29 cellular contexts compared by ENCODE assay signal in genomic region chr5:5980601-5981000, GRCh38.
"Had no signal": no experiment of that assay in that cellular context is flagged by ENCODE, and none has a peak within 500 bp of the region (broad histone marks: within the 10 kb centered on the region; RNA-seq: fewer than 3 reads in every experiment).

No MANE protein-coding gene starts in this region.

- H3K9me3 ChIP-seq: colonic mucosa, esophagus squamous epithelium, mucosa of descending colon, ovary, psoas muscle, stomach, thyroid gland had no signal

- H3K36me3 ChIP-seq: colonic mucosa, esophagus squamous epithelium, ovary, stomach, thyroid gland had no signal

- DNase-seq: colonic mucosa; effector memory CD4-positive, alpha-beta T cell; esophagus squamous epithelium; foreskin melanocyte; hypothalamus; immature natural killer cell; mucosa of descending colon; naive B cell; occipital lobe; ovary; posterior cingulate gyrus; psoas muscle; right cardiac atrium; stimulated activated CD4-positive, alpha-beta T cell treated with anti-CD3 and anti-CD28 coated beads, Interleukin-12 subunit alpha, Interleukin-12 subunit beta, amount 100 ng/mL, for 4 hours; stimulated activated CD4-positive, alpha-beta T cell treated with anti-CD3 and anti-CD28 coated beads, Interleukin-1b, Interleukin-23, amount 100 ng/mL, for 48 hours; stimulated activated CD4-positive, alpha-beta T cell treated with anti-CD3 and anti-CD28 coated beads, Interleukin-4, amount 100 ng/mL, for 1 hour; stimulated activated naive CD4-positive, alpha-beta T cell treated with Interleukin-2 at 50 U/mL for 16 hours; stomach; thyroid gland; trophoblast cell had no signal

- H3K4me1 ChIP-seq: colonic mucosa, esophagus squamous epithelium, psoas muscle, stomach had no signal

- H3K27me3 Mint-ChIP-seq: central memory CD8-positive, alpha-beta T cell; dendritic cell treated with granulocyte-macrophage colony-stimulating factor and Interleukin-4, amounts not matched to agents 40 ng/mL and 50 ng/mL, for 4 days had no signal

- H3K4me3 ChIP-seq: colonic mucosa, esophagus squamous epithelium, lung, mucosa of descending colon, ovary, psoas muscle, smooth muscle cell, stomach, thyroid gland had no signal

- H3K27ac Mint-ChIP-seq: dendritic cell treated with granulocyte-macrophage colony-stimulating factor and Interleukin-4, amounts not matched to agents 40 ng/mL and 50 ng/mL, for 4 days; immature natural killer cell; memory B cell; mesothelial cell of epicardium; naive B cell; natural killer cell treated with Interleukin-12 subunit alpha and Interleukin-12 subunit beta and Interleukin-15 and Interleukin-18, amount 100 ng/mL, for 72 hours; stimulated activated effector memory CD8-positive, alpha-beta T cell treated with anti-CD3 and anti-CD28 coated beads, Interleukin-12 subunit alpha, Interleukin-12 subunit beta, amount 100 ng/mL, for 72 hours had no signal

- H3K27me3 ChIP-seq: colonic mucosa, esophagus squamous epithelium, ovary, stomach, thyroid gland had no signal

- H3K9me3 Mint-ChIP-seq: memory B cell, mesothelial cell of epicardium had no signal

- H3K36me3 Mint-ChIP-seq: immature natural killer cell; memory B cell; mesothelial cell of epicardium; naive B cell; natural killer cell treated with Interleukin-12 subunit alpha and Interleukin-12 subunit beta and Interleukin-15 and Interleukin-18, amount 100 ng/mL, for 72 hours; stimulated activated effector memory CD8-positive, alpha-beta T cell treated with anti-CD3 and anti-CD28 coated beads, Interleukin-12 subunit alpha, Interleukin-12 subunit beta, amount 100 ng/mL, for 72 hours had no signal

- H3K4me1 Mint-ChIP-seq: central memory CD8-positive, alpha-beta T cell; immature natural killer cell; memory B cell; naive B cell; stimulated activated effector memory CD8-positive, alpha-beta T cell treated with anti-CD3 and anti-CD28 coated beads, Interleukin-12 subunit alpha, Interleukin-12 subunit beta, amount 100 ng/mL, for 72 hours had no signal

- H3K27ac ChIP-seq: colonic mucosa, esophagus squamous epithelium, ovary, psoas muscle, stomach, thyroid gland had no signal

- H3K4me3 Mint-ChIP-seq: central memory CD8-positive, alpha-beta T cell; dendritic cell treated with granulocyte-macrophage colony-stimulating factor and Interleukin-4, amounts not matched to agents 40 ng/mL and 50 ng/mL, for 4 days; immature natural killer cell; memory B cell; mesothelial cell of epicardium; naive B cell; natural killer cell treated with Interleukin-12 subunit alpha and Interleukin-12 subunit beta and Interleukin-15 and Interleukin-18, amount 100 ng/mL, for 72 hours; stimulated activated effector memory CD8-positive, alpha-beta T cell treated with anti-CD3 and anti-CD28 coated beads, Interleukin-12 subunit alpha, Interleukin-12 subunit beta, amount 100 ng/mL, for 72 hours had no signal

- ATAC-seq: left lobe of liver; mucosa of descending colon; natural killer cell treated with Interleukin-12 subunit alpha and Interleukin-12 subunit beta and Interleukin-15 and Interleukin-18, amount 100 ng/mL, for 72 hours; psoas muscle; right cardiac atrium; stimulated activated effector memory CD8-positive, alpha-beta T cell treated with anti-CD3 and anti-CD28 coated beads, Interleukin-12 subunit alpha, Interleukin-12 subunit beta, amount 100 ng/mL, for 72 hours had no signal
